In the genomic region with DNA sequence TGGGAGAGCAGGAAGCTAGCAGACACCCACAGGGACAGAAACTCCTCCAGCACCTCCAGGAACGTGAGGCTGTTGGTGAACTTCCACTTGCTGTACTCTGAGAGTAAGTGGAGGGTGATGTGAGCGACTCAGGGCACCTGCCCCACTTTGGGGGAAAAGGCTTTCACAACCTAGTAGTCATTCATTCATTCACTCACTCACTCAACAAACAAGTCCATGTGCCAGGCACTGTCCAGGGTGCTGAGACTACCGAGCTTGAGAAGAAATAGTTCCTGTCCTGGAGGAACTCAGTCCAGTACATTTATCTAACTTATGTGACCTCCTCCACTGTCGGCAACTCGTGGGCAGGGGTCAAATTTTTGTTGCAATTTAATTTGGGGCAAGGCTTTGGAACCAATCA, we compare ENCODE assay signal across 13 cellular contexts. TPM values are rescaled to one million over a fixed set of nuclear protein-coding genes. Genes with fewer than 3 reads are reported as not detected.
A peak's percentile ranks its signal among the peaks of the same experiment; 100 is the strongest.
DNase-seq lines count a peak whose midpoint lies in the region; FAIRE-seq and TF ChIP-seq lines count a peak whose summit lies in the region.
"Had no signal": no experiment of that assay in that cellular context is flagged by ENCODE, and none has a peak within 500 bp of the region (broad histone marks: within the 10 kb centered on the region; RNA-seq: fewer than 3 reads in every experiment).

No MANE protein-coding gene starts in this region.

- CTCF ChIA-PET in activated naive CD4-positive, alpha-beta T cell treated with anti-CD3 and anti-CD28 coated beads for 36 hours (lab: Charles Lee) = interaction anchor here (0.6 to 1.4 kb wide), 7 partner anchors 72 to 421 kb away, joined by 3 to 8 read pairs (median 3); no protein-coding TSS in a partner anchor
- CTCF ChIA-PET in endothelial cell of umbilical vein (lab: Charles Lee) = interaction anchor here (1.0 to 9.2 kb wide), 4 partner anchors 25 to 222 kb away, joined by 3 to 262 read pairs (median 4); no protein-coding TSS in a partner anchor

- H3K79me2 ChIP-seq in endothelial cell of umbilical vein (ENCODE audit: control insufficient read depth, insufficient read depth, low read length) = no peaks in the 10 kb centered on the region

- no peak overlapping the region for H3K9ac ChIP-seq in endothelial cell of umbilical vein (replicated peaks; ENCODE audit: extremely low read depth, insufficient read depth, low read length)

- H3K4me1 ChIP-seq in endothelial cell of umbilical vein (ENCODE audit: control insufficient read depth, extremely low read depth, insufficient read depth, low read length) = no peaks in the 10 kb centered on the region

- no peaks in the 10 kb centered on the region for H4K20me1 ChIP-seq in endothelial cell of umbilical vein (replicated peaks; ENCODE audit: control insufficient read depth, extremely low read depth, insufficient read depth, low read length)

- no peaks in the 10 kb centered on the region for H3K36me3 ChIP-seq in endothelial cell of umbilical vein (ENCODE audit: control insufficient read depth in 2 of 2, extremely low read depth in 1 of 2, insufficient read depth in 2 of 2, low read length in 2 of 2)

- H3K4me2 ChIP-seq in endothelial cell of umbilical vein (ENCODE audit: insufficient read depth, low read length) = no peak overlapping the region

- peak; percentile 45 for DNase-seq in activated naive CD4-positive, alpha-beta T cell treated with anti-CD3 and anti-CD28 coated beads for 36 hours
- DNase-seq in activated naive CD4-positive, alpha-beta T cell (lab: John Stamatoyannopoulos, UW) = no peak
- DNase-seq in RPMI7951 (ENCODE audit: low read depth) = peak; percentile 18
- DNase-seq in endothelial cell of umbilical vein (ENCODE audit: low read depth, low spot score) = peak; percentile 14
- peak; percentile 20 for DNase-seq in renal cortical epithelial cell (ENCODE audit: low read depth)
- no peak for DNase-seq in stimulated activated CD4-positive, alpha-beta T cell treated with anti-CD3 and anti-CD28 coated beads, Interleukin-15, amount 100 ng/mL, for 24 hours
- DNase-seq in GM19239 (ENCODE audit: insufficient read length, low spot score) = no peak
- DNase-seq in stimulated activated naive CD4-positive, alpha-beta T cell treated with Interleukin-2 at 50 U/mL for 16 hours (lab: John Stamatoyannopoulos, UW) = no peak
- DNase-seq: activated gamma-delta T cell treated with Interleukin-2 at 50 U/mL for 16 hours; H9; NCI-H1694; stimulated activated CD4-positive, alpha-beta T cell treated with anti-CD3 and anti-CD28 coated beads, Interleukin-4, amount 100 ng/mL, for 4 hours; stimulated activated naive CD4-positive, alpha-beta T cell had no signal

- H3K27ac ChIP-seq in endothelial cell of umbilical vein (ENCODE audit: insufficient read depth, low read depth, low read length) = no peak overlapping the region

- no peak overlapping the region for H3K4me3 Mint-ChIP-seq in activated naive CD4-positive, alpha-beta T cell treated with anti-CD3 and anti-CD28 coated beads for 36 hours
- H3K4me3 Mint-ChIP-seq: H9 had no signal

- TF ChIP-seq CTCF in endothelial cell of umbilical vein (IDR thresholded peaks at IDR 0.05; ENCODE audit: extremely low read depth in 1 of 2, insufficient read depth in 1 of 2, low read depth in 1 of 2, low read length in 2 of 2) = no peak

- dilution Hi-C loops in endothelial cell of umbilical vein (cut with MboI; ENCODE audit: extremely low pct_ligation_motif_present, low sequenced_read_pairs) = no loop called here

- no peaks in the 10 kb centered on the region for H3K27me3 ChIP-seq in endothelial cell of umbilical vein (ENCODE audit: control insufficient read depth in 2 of 2, insufficient read depth in 2 of 2, low read length in 2 of 2)

- no peaks in the 10 kb centered on the region for H3K9me3 Mint-ChIP-seq in activated naive CD4-positive, alpha-beta T cell treated with anti-CD3 and anti-CD28 coated beads for 36 hours
- H3K9me3 Mint-ChIP-seq: H9 had no signal

- H3K9me1 ChIP-seq in endothelial cell of umbilical vein (replicated peaks; ENCODE audit: control insufficient read depth, extremely low read depth, insufficient read depth, low read length) = no peaks in the 10 kb centered on the region

- no TSS peak for BruUV-seq in endothelial cell of umbilical vein (replicated peaks; lab: Mats Ljungman, UMichigan)

- no peaks in the 10 kb centered on the region for H3K27me3 Mint-ChIP-seq in activated naive CD4-positive, alpha-beta T cell treated with anti-CD3 and anti-CD28 coated beads for 36 hours (ENCODE audit: low read depth)

- H3K4me1 Mint-ChIP-seq in activated naive CD4-positive, alpha-beta T cell treated with anti-CD3 and anti-CD28 coated beads for 36 hours (ENCODE audit: low read depth) = peaks cover 6% of the 10 kb centered on the region

- TF ChIP-seq POLR2A in endothelial cell of umbilical vein (IDR thresholded peaks at IDR 0.05; ENCODE audit: low read depth, low read length) = no peak

- no peaks in the 10 kb centered on the region for H3K9me3 ChIP-seq in endothelial cell of umbilical vein (replicated peaks; ENCODE audit: control insufficient read depth, insufficient read depth, low read length)

- no peaks in the 10 kb centered on the region for H3K36me3 Mint-ChIP-seq in activated naive CD4-positive, alpha-beta T cell treated with anti-CD3 and anti-CD28 coated beads for 36 hours (ENCODE audit: low read depth)

- POLR2A ChIA-PET in endothelial cell of umbilical vein (lab: Charles Lee) = no interaction called here

- no peak overlapping the region for H3K4me3 ChIP-seq in endothelial cell of umbilical vein (replicated peaks in 1 of 3; ENCODE audit: insufficient read depth in 1 of 3, low read depth in 1 of 3, low read length in 3 of 3)

- no peak overlapping the region for H3K27ac Mint-ChIP-seq in activated naive CD4-positive, alpha-beta T cell treated with anti-CD3 and anti-CD28 coated beads for 36 hours

- intact Hi-C loops in activated naive CD4-positive, alpha-beta T cell treated with anti-CD3 and anti-CD28 coated beads for 36 hours (cut with micrococcal nuclease) = no loop called here
- intact Hi-C loops in endothelial cell of umbilical vein (cut with micrococcal nuclease) = no loop called here

- no peak overlapping the region for H2AFZ ChIP-seq in endothelial cell of umbilical vein (ENCODE audit: low read depth, low read length)

- FAIRE-seq in endothelial cell of umbilical vein (lab: Jason Lieb, UNC) (peak; percentile 60), GM19239 (lab: Jason Lieb, UNC) (no peak)

TF ChIP-seq in endothelial cell of umbilical vein, 7 proteins besides CTCF, POLR2A, EP300 and RAD21:
- no peak for TF ChIP-seq FOS (IDR thresholded peaks at IDR 0.05; ENCODE audit: borderline replicate concordance, insufficient read depth, low read length)
TF ChIP-seq in endothelial cell of umbilical vein: peak in this region for 0.

RNA-seq across cellular contexts. Expression of gene LGALS9, which starts 26.6 kb away (rescaled TPM):
- 10 to 100 TPM; 80.2 to 81.1 TPM for total RNA-seq in activated naive CD4-positive, alpha-beta T cell treated with anti-CD3 and anti-CD28 coated beads for 36 hours
- 6.4 and 7.1 TPM in 2 replicates for total RNA-seq in RPMI7951 (2014; rRNA removed; shearing (Covaris generic))
- total RNA-seq in endothelial cell of umbilical vein = 32.5 and 52.4 TPM in 2 replicates
- 65.2 and 83.3 TPM in 2 replicates for polyA plus RNA-seq in endothelial cell of umbilical vein
- polyA plus RNA-seq in endothelial cell of umbilical vein (2011; cell fraction: cytosol; rRNA removed) = 27.0 and 35.2 TPM in 2 replicates
- 39.8 and 48.8 TPM in 2 replicates for polyA plus RNA-seq in endothelial cell of umbilical vein (2011; cell fraction: nucleus; rRNA removed)
- 33.2 and 63.8 TPM in 2 replicates for polyA plus RNA-seq in endothelial cell of umbilical vein (2012)
- polyA minus RNA-seq in endothelial cell of umbilical vein = 59.6 and 74.2 TPM in 2 replicates
- not detected for polyA minus RNA-seq in endothelial cell of umbilical vein (2011; cell fraction: cytosol; rRNA and poly(A)+ RNA removed)
- polyA minus RNA-seq in endothelial cell of umbilical vein (2011; cell fraction: nucleus; rRNA and poly(A)+ RNA removed) = 21.3 and 25.5 TPM in 2 replicates
- total RNA-seq in renal cortical epithelial cell = 2.3 and 6.1 TPM in 2 replicates

Comparison
In these comparisons a context has a peak if more than half of its experiments do, and no peak if none do; other contexts are left out.
1. DNase-seq: peak in activated naive CD4-positive, alpha-beta T cell treated with anti-CD3 and anti-CD28 coated beads for 36 hours (single experiment), RPMI7951 (single experiment), endothelial cell of umbilical vein (single experiment) and renal cortical epithelial cell (single experiment); none in activated naive CD4-positive, alpha-beta T cell (0 of 4), stimulated activated CD4-positive, alpha-beta T cell treated with anti-CD3 and anti-CD28 coated beads, Interleukin-15, amount 100 ng/mL, for 24 hours (single experiment), GM19239 (single experiment) and stimulated activated naive CD4-positive, alpha-beta T cell treated with Interleukin-2 at 50 U/mL for 16 hours (single experiment).